Comparison of ENCODE assay signal across 9 cellular contexts in the genomic region with DNA sequence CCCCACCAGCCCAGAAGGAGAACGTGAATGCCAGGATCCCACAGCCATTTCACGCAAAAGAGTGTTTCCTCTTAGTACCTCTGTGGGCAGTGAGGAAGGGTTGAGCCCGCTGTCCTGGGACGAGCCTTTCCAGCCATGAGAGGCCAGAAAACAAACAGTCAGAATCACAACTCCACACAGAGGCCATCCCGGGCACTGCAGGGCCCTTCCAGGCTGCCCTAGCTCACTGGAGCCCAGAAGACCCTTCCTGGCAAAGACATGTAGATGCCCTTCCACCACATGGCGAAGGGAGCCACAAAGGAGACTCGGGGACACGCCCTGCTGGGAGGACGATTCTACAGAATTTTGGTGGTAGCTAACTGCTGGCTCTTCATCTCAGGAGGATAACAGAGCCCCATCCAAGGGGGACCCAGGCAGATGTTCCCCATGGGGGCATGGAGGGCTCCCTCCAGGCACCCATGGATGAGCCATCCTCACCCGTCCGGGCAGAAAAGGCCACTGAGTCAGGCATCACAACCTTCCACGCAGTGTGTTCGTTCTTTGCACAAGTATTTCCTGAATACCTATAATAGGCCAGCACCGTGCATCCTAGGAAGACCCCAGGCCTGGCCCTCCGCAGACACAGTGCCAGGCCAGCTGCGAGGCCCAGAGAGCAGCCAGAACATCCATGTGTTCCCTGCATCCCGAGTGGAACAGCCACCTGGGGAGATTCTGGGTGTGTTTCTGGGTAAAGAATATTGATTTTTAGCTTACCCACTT. TPM values are rescaled to one million over a fixed set of nuclear protein-coding genes. Genes with fewer than 3 reads are reported as not detected.
DNase-seq lines count a peak whose midpoint lies in the region; ATAC-seq and TF ChIP-seq lines count a peak whose summit lies in the region.
"Had no signal": no experiment of that assay in that cellular context is flagged by ENCODE, and none has a peak within 500 bp of the region (broad histone marks: within the 10 kb centered on the region; RNA-seq: fewer than 3 reads in every experiment).

No MANE protein-coding gene starts in this region.

- no peak overlapping the region for H3K4me3 ChIP-seq in GM06990 (replicated peaks; ENCODE audit: low read depth, low read length)
- H3K4me3 ChIP-seq in Peyer's patch: no peak overlapping the region
- H3K4me3 ChIP-seq in fibroblast of villous mesenchyme (ENCODE audit: low read depth, low read length): no peak overlapping the region

- H3K36me3 Mint-ChIP-seq in progenitor cell of endocrine pancreas (ENCODE audit: insufficient read depth): no peaks in the 10 kb centered on the region
- H3K36me3 Mint-ChIP-seq in T-helper 17 cell (ENCODE audit: low read depth): peaks cover 6% of the 10 kb centered on the region

- peaks cover 6% of the 10 kb centered on the region for H3K4me1 Mint-ChIP-seq in progenitor cell of endocrine pancreas (ENCODE audit: low read depth)
- peaks cover 5% of the 10 kb centered on the region for H3K4me1 Mint-ChIP-seq in T-helper 17 cell

- ATAC-seq in T-helper 17 cell: no peak
- no peak for ATAC-seq in HG02973 (IDR thresholded peaks at IDR 0.05; ENCODE audit: unreplicated experiment)

- H3K4me1 ChIP-seq in Peyer's patch: peaks cover 0 to 4% (median 0%) of the 10 kb centered on the region in 4 donors

- H3K27me3 ChIP-seq in GM06990 (replicated peaks; ENCODE audit: control insufficient read depth, insufficient read depth, low read length) (no peaks in the 10 kb centered on the region), Peyer's patch (no peaks in the 10 kb centered on the region)

- H3K27me3 Mint-ChIP-seq in progenitor cell of endocrine pancreas (no peaks in the 10 kb centered on the region), T-helper 17 cell (peaks cover 59% of the 10 kb centered on the region)

- peak; percentile 57 for TF ChIP-seq CTCF in GM06990 (IDR thresholded peaks at IDR 0.05; ENCODE audit: insufficient read depth, low read length, poor library complexity, severe bottlenecking)
- peak in 4 of 6 experiments; percentile 29 to 46 (median 38) for TF ChIP-seq CTCF in Peyer's patch (IDR thresholded peaks at IDR 0.05)
- peak; percentile 92 for TF ChIP-seq CTCF in fibroblast of villous mesenchyme (IDR thresholded peaks at IDR 0.05; ENCODE audit: insufficient read depth, low read depth, low read length)
- TF ChIP-seq CTCF in progenitor cell of endocrine pancreas (IDR thresholded peaks at IDR 0.05; ENCODE audit: unreplicated experiment): peak; percentile 34

- H3K27ac ChIP-seq in Peyer's patch: peak overlapping the region in 1 of 4 donors; percentile 21

- no peak overlapping the region for H3K4me3 Mint-ChIP-seq in progenitor cell of endocrine pancreas (ENCODE audit: low read depth)
- H3K4me3 Mint-ChIP-seq in T-helper 17 cell: no peak overlapping the region

- H3K27ac Mint-ChIP-seq in progenitor cell of endocrine pancreas (no peak overlapping the region), T-helper 17 cell (no peak overlapping the region)

- DNase-seq in GM06990 (ENCODE audit: extremely low read depth, insufficient read length): no peak
- no peak for DNase-seq in Peyer's patch
- peak; percentile 70 for DNase-seq in fibroblast of villous mesenchyme (ENCODE audit: low read depth)
- no peak for DNase-seq in progenitor cell of endocrine pancreas (ENCODE audit: low spot score, unreplicated experiment)
- no peak for DNase-seq in globus pallidus (ENCODE audit: low spot score)
- no peak for DNase-seq in T-helper 17 cell
- no peak for DNase-seq in NCI-H2029 (lab: John Stamatoyannopoulos, UW)
- DNase-seq: activated CD8-positive, alpha-beta memory T cell treated with anti-CD3 and anti-CD28 coated beads, Interleukin-2, amount 50 U/mL, for 48 hours had no signal

- no peaks in the 10 kb centered on the region for H3K36me3 ChIP-seq in GM06990 (ENCODE audit: control insufficient read depth, insufficient read depth, low read length)
- no peaks in the 10 kb centered on the region for H3K36me3 ChIP-seq in Peyer's patch

- no peak for TF ChIP-seq POLR2A in Peyer's patch (IDR thresholded peaks at IDR 0.05)

- H3K9me3 Mint-ChIP-seq in progenitor cell of endocrine pancreas (ENCODE audit: low read depth): no peaks in the 10 kb centered on the region

- H3K9me3 ChIP-seq in Peyer's patch: no peaks in the 10 kb centered on the region
- no peaks in the 10 kb centered on the region for H3K9me3 ChIP-seq in T-helper 17 cell (ENCODE audit: control insufficient read depth, low read length, poor library complexity, severe bottlenecking)

RNA-seq across cellular contexts. Expression of a gene that starts 47.2 kb away (rescaled TPM):
- 10 to 100 TPM; 24.2 to 31.4 (median 26.3) TPM for total RNA-seq in Peyer's patch
- 33.2 and 37.6 TPM in 2 replicates for total RNA-seq in fibroblast of villous mesenchyme
- total RNA-seq in progenitor cell of endocrine pancreas: 9.2 and 10.7 TPM in 2 replicates
- total RNA-seq in T-helper 17 cell: under 1 TPM in 1 of 2 donors, not detected in 1; 0.40 TPM

Comparison
In these comparisons a context has a peak if more than half of its experiments do, and no peak if none do; other contexts are left out.
1. CTCF ChIP-seq: peak in every context shown above with its lines; median percentile 92 in fibroblast of villous mesenchyme; 57 in GM06990; 38 in Peyer's patch; 34 in progenitor cell of endocrine pancreas.